ENCODE assay signal across 1 cellular context in the genomic region with DNA sequence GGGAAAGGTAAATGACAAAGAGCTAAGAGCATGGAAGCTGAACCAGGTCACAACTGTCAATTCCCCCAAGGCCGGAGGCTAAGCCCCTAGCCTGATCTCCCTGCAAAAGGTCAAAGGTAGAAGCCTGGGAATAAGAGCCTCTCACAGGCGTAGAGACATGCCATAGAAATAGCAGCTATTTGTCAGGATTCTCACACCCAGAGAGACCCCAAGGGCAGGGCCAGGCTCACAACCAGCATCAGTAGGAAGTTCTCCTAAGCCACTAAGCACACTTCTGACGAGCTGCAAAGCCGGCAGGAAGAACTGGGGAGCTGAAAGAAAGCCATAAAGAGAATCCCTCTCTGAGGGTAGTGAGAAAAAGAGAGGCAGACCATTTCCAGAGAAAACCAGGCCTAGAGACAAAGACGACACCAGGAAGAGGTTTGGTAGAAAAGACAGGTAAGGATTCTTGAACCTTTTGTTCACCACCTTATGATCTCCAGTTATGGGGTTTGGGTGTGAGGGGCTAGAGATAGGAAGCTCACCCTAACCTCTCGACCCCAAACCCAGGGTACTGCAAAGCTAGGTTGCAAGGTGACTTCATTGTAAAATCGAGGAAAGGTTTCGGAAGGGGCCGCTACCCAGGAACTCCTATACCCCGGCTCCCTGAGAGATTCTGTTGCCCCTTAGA.
TF ChIP-seq lines count a peak whose summit lies in the region.

No MANE protein-coding gene starts in this region.

TF ChIP-seq in HepG2, 621 proteins besides CTCF, POLR2A, EP300 and RAD21:
- TF ChIP-seq NR2F6 (IDR thresholded peaks at IDR 0.05) (peak; percentile 39), NR2F6 (CRISPR knock-in tag; IDR thresholded peaks at IDR 0.05) (no peak), CBFB (CRISPR knock-in tag; IDR thresholded peaks at IDR 0.05) (0 out of 2 replicates have a peak, but pooled peaks have one; percentile 34), HDAC1 (CRISPR knock-in tag; IDR thresholded peaks at IDR 0.05) (0 out of 2 replicates have a peak, but pooled peaks have one; percentile 1), SALL2 (CRISPR knock-in tag; IDR thresholded peaks at IDR 0.05) (no peak), YEATS2 (CRISPR knock-in tag; IDR thresholded peaks at IDR 0.05; ENCODE audit: borderline replicate concordance) (0 out of 2 replicates have a peak, but pooled peaks have one; percentile 16), JUND (CRISPR knock-in tag; IDR thresholded peaks at IDR 0.05) (no peak), ZNF546 (CRISPR knock-in tag; conservative IDR thresholded peaks at IDR 0.05) (no peak), ZFX (CRISPR knock-in tag; IDR thresholded peaks at IDR 0.05; ENCODE audit: low read depth) (0 out of 2 replicates have a peak, but pooled peaks have one; percentile 0), NR2C2 (CRISPR knock-in tag; IDR thresholded peaks at IDR 0.05; ENCODE audit: borderline replicate concordance) (0 out of 2 replicates have a peak, but pooled peaks have one; percentile 18), GABPA (IDR thresholded peaks at IDR 0.05; ENCODE audit: low read depth, low read length) (no peak), GABPA (CRISPR knock-in tag; IDR thresholded peaks at IDR 0.05; ENCODE audit: low read depth) (0 out of 2 replicates have a peak, but pooled peaks have one; percentile 13), SNAPC2 (CRISPR knock-in tag; IDR thresholded peaks at IDR 0.05) (0 out of 2 replicates have a peak, but pooled peaks have one; percentile 17), ZNF672 (CRISPR knock-in tag; IDR thresholded peaks at IDR 0.05) (no peak), ATF7 (IDR thresholded peaks at IDR 0.05) (no peak), ATF7 (CRISPR knock-in tag; IDR thresholded peaks at IDR 0.05) (no peak), ZNF430 (CRISPR knock-in tag; IDR thresholded peaks at IDR 0.05) (0 out of 2 replicates have a peak, but pooled peaks have one; percentile 50), HNF4A (CRISPR knock-in tag; IDR thresholded peaks at IDR 0.05) (0 out of 2 replicates have a peak, but pooled peaks have one; percentile 15), ZNF605 (CRISPR knock-in tag; IDR thresholded peaks at IDR 0.05) (0 out of 2 replicates have a peak, but pooled peaks have one; percentile 28)
- TF ChIP-seq, protein P1, sequence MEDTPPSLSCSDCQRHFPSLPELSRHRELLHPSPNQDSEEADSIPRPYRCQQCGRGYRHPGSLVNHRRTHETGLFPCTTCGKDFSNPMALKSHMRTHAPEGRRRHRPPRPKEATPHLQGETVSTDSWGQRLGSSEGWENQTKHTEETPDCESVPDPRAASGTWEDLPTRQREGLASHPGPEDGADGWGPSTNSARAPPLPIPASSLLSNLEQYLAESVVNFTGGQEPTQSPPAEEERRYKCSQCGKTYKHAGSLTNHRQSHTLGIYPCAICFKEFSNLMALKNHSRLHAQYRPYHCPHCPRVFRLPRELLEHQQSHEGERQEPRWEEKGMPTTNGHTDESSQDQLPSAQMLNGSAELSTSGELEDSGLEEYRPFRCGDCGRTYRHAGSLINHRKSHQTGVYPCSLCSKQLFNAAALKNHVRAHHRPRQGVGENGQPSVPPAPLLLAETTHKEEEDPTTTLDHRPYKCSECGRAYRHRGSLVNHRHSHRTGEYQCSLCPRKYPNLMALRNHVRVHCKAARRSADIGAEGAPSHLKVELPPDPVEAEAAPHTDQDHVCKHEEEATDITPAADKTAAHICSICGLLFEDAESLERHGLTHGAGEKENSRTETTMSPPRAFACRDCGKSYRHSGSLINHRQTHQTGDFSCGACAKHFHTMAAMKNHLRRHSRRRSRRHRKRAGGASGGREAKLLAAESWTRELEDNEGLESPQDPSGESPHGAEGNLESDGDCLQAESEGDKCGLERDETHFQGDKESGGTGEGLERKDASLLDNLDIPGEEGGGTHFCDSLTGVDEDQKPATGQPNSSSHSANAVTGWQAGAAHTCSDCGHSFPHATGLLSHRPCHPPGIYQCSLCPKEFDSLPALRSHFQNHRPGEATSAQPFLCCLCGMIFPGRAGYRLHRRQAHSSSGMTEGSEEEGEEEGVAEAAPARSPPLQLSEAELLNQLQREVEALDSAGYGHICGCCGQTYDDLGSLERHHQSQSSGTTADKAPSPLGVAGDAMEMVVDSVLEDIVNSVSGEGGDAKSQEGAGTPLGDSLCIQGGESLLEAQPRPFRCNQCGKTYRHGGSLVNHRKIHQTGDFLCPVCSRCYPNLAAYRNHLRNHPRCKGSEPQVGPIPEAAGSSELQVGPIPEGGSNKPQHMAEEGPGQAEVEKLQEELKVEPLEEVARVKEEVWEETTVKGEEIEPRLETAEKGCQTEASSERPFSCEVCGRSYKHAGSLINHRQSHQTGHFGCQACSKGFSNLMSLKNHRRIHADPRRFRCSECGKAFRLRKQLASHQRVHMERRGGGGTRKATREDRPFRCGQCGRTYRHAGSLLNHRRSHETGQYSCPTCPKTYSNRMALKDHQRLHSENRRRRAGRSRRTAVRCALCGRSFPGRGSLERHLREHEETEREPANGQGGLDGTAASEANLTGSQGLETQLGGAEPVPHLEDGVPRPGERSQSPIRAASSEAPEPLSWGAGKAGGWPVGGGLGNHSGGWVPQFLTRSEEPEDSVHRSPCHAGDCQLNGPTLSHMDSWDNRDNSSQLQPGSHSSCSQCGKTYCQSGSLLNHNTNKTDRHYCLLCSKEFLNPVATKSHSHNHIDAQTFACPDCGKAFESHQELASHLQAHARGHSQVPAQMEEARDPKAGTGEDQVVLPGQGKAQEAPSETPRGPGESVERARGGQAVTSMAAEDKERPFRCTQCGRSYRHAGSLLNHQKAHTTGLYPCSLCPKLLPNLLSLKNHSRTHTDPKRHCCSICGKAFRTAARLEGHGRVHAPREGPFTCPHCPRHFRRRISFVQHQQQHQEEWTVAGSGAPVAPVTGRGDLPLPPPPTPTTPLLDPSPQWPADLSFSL (CRISPR knock-in tag; IDR thresholded peaks at IDR 0.05), result 0 out of 2 replicates have a peak, but pooled peaks have one; percentile 23
TF ChIP-seq in HepG2: peak in this region for 12.
